ENCODE assay signal across 10 cellular contexts in the genomic region with DNA sequence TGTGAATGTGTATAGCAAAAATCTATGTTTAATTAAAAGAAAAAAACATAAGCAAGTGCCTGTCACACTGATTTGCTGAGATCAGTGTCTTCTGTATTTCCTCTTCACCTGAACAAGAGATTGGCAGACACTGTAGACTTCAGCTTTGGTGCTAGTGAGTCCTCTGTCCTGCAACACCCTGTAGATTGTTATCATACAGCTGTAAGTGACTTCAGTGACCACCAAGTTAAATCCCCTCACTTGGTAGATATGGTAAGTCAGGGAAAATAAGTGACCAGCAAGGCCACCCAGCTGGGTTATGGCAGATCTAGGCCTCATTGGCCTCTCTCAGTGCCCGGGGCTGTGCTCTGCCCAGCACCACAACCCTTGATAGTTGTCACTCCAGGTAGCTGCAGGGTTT.
DNase-seq lines count a peak whose midpoint lies in the region; ATAC-seq and TF ChIP-seq lines count a peak whose summit lies in the region.
"Had no signal": no experiment of that assay in that cellular context is flagged by ENCODE, and none has a peak within 500 bp of the region (broad histone marks: within the 10 kb centered on the region; RNA-seq: fewer than 3 reads in every experiment).

No MANE protein-coding gene starts in this region.

- intact Hi-C loops in lower lobe of right lung (cut with DNase I), result no loop called here
- intact Hi-C loops in thyroid gland (cut with DNase I), result no loop called here

- H3K36me3 ChIP-seq in lower lobe of right lung (peaks cover 15% of the 10 kb centered on the region), thyroid gland (no peaks in the 10 kb centered on the region)
- H3K36me3 ChIP-seq: ovary had no signal

- H3K9me3 Mint-ChIP-seq in activated naive CD4-positive, alpha-beta T cell treated with anti-CD3 and anti-CD28 coated beads, Interleukin-2, amount 50 U/mL, for 24 hours, result no peaks in the 10 kb centered on the region
- H3K9me3 Mint-ChIP-seq in activated naive CD8-positive, alpha-beta T cell treated with anti-CD3 and anti-CD28 coated beads, Interleukin-2, amount 50 U/mL, for 24 hours, result no peaks in the 10 kb centered on the region

- H3K27me3 ChIP-seq in lower lobe of right lung (ENCODE audit: low read depth) (no peaks in the 10 kb centered on the region), thyroid gland (no peaks in the 10 kb centered on the region)
- H3K27me3 ChIP-seq: ovary had no signal

- H3K27me3 Mint-ChIP-seq in activated naive CD4-positive, alpha-beta T cell treated with anti-CD3 and anti-CD28 coated beads, Interleukin-2, amount 50 U/mL, for 24 hours, result no peaks in the 10 kb centered on the region
- H3K27me3 Mint-ChIP-seq in activated naive CD8-positive, alpha-beta T cell treated with anti-CD3 and anti-CD28 coated beads, Interleukin-2, amount 50 U/mL, for 24 hours, result no peaks in the 10 kb centered on the region

- no peak overlapping the region for H3K4me3 ChIP-seq in lower lobe of right lung
- H3K4me3 ChIP-seq in thyroid gland (replicated peaks in 1 of 3), result no peak overlapping the region
- H3K4me3 ChIP-seq: ovary, PC-9 had no signal

- peaks cover 94% of the 10 kb centered on the region for H3K4me1 Mint-ChIP-seq in activated naive CD4-positive, alpha-beta T cell treated with anti-CD3 and anti-CD28 coated beads, Interleukin-2, amount 50 U/mL, for 24 hours
- peaks cover 89% of the 10 kb centered on the region for H3K4me1 Mint-ChIP-seq in activated naive CD8-positive, alpha-beta T cell treated with anti-CD3 and anti-CD28 coated beads, Interleukin-2, amount 50 U/mL, for 24 hours

- ATAC-seq in activated naive CD8-positive, alpha-beta T cell treated with anti-CD3 and anti-CD28 coated beads, Interleukin-2, amount 50 U/mL, for 24 hours, result no peak
- no peak for ATAC-seq in lower lobe of right lung
- ATAC-seq in HG03342 (IDR thresholded peaks at IDR 0.05; ENCODE audit: unreplicated experiment), result no peak

- no peak for DNase-seq in activated naive CD4-positive, alpha-beta T cell treated with anti-CD3 and anti-CD28 coated beads, Interleukin-2, amount 50 U/mL, for 16 hours
- no peak for DNase-seq in activated naive CD8-positive, alpha-beta T cell treated with anti-CD3 and anti-CD28 coated beads, Interleukin-2, amount 50 U/mL, for 24 hours
- DNase-seq in lower lobe of right lung (no peak), thyroid gland (no peak), NCI-H774 (lab: John Stamatoyannopoulos, UW) (no peak)
- no peak for DNase-seq in stimulated activated naive CD4-positive, alpha-beta T cell treated with Interleukin-2 at 50 U/mL for 16 hours (lab: John Stamatoyannopoulos, UW)
- DNase-seq: ovary, PC-9 had no signal

- H3K9me3 ChIP-seq in lower lobe of right lung (no peaks in the 10 kb centered on the region), thyroid gland (no peaks in the 10 kb centered on the region)
- H3K9me3 ChIP-seq: ovary had no signal

- H3K4me3 Mint-ChIP-seq in activated naive CD4-positive, alpha-beta T cell treated with anti-CD3 and anti-CD28 coated beads, Interleukin-2, amount 50 U/mL, for 24 hours, result peak overlapping the region; percentile 36
- no peak overlapping the region for H3K4me3 Mint-ChIP-seq in activated naive CD8-positive, alpha-beta T cell treated with anti-CD3 and anti-CD28 coated beads, Interleukin-2, amount 50 U/mL, for 24 hours

- 50 to 85% methylated on average over 1 of the region's 1 CpG for WGBS in thyroid gland, 2 donors

- H3K4me1 ChIP-seq in lower lobe of right lung (peaks cover 72% of the 10 kb centered on the region), thyroid gland (peaks cover 48 to 71% of the 10 kb centered on the region in 2 donors)

- H3K27ac ChIP-seq in lower lobe of right lung, result peak overlapping the region; percentile 48
- peak overlapping the region in 2 of 3 donors; percentile 51 to 71 for H3K27ac ChIP-seq in thyroid gland
- H3K27ac ChIP-seq: PC-9 had no signal

- TF ChIP-seq CTCF in lower lobe of right lung (IDR thresholded peaks at IDR 0.05) (no peak), thyroid gland (IDR thresholded peaks at IDR 0.05) (no peak)

- H3K36me3 Mint-ChIP-seq in activated naive CD4-positive, alpha-beta T cell treated with anti-CD3 and anti-CD28 coated beads, Interleukin-2, amount 50 U/mL, for 24 hours, result peaks cover 10% of the 10 kb centered on the region
- H3K36me3 Mint-ChIP-seq in activated naive CD8-positive, alpha-beta T cell treated with anti-CD3 and anti-CD28 coated beads, Interleukin-2, amount 50 U/mL, for 24 hours (ENCODE audit: low read depth), result peaks cover 16% of the 10 kb centered on the region

- no peak for TF ChIP-seq POLR2A in thyroid gland (IDR thresholded peaks at IDR 0.05)

- peak overlapping the region; percentile 99 for H3K27ac Mint-ChIP-seq in activated naive CD4-positive, alpha-beta T cell treated with anti-CD3 and anti-CD28 coated beads, Interleukin-2, amount 50 U/mL, for 24 hours
- peak overlapping the region; percentile 79 for H3K27ac Mint-ChIP-seq in activated naive CD8-positive, alpha-beta T cell treated with anti-CD3 and anti-CD28 coated beads, Interleukin-2, amount 50 U/mL, for 24 hours
